Comparison of ENCODE assay signal across 8 cellular contexts in the genomic region with DNA sequence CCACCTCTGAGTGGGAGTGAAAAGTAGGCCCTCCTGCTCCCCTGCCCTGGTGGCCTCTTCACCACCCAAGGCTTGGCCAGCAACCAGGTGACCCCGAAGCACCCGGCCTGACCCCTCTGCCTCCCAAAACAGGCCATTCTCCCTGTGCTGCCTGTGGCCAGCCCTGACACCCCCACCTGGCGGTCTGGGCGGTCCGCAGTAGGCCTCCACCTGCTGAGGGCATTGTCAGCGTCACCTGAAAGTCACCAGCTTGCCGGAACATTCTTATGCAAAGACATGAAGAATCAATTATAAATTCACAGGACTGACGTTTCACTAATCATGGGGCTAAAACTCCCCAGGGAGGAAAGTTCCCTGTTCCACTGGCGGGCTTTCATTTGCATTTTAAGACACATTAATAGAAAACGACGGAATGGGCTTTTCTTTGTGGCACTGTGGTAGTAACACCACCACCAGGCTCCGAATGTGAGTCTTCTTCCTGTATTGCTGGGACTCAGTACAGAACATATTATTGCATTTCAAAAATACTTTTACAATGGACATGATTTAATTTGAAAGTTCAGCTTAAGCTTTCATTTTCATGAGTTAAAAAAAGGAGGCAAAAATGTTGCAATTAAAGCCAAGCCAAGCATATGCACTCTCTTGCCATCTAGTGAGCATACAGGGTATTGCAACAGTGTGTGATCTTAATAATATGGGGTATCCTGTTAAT. TPM values are rescaled to one million over a fixed set of nuclear protein-coding genes. Genes with fewer than 3 reads are reported as not detected.
A peak's percentile ranks its signal among the peaks of the same experiment; 100 is the strongest.
DNase-seq lines count a peak whose midpoint lies in the region; ATAC-seq and TF ChIP-seq lines count a peak whose summit lies in the region.

No MANE protein-coding gene starts in this region.

- no peak overlapping the region for H2AFZ ChIP-seq in parathyroid adenoma

- no peaks in the 10 kb centered on the region for H3K9me3 Mint-ChIP-seq in Caco-2 (ENCODE audit: unreplicated experiment)
- H3K9me3 Mint-ChIP-seq in activated B cell treated with CpG ODN at 0.5 μM for 24 hours = no peaks in the 10 kb centered on the region

- POLR2A ChIA-PET in Caco-2 (lab: Charles Lee) (no interaction called here), activated B cell treated with CpG ODN at 0.5 μM for 24 hours (lab: Charles Lee) (interaction anchor here (0.6 to 0.7 kb wide), 2 partner anchors 96 to 99 kb away, joined by 3 to 4 read pairs; a partner anchor contains a TSS)

- peaks cover 20% of the 10 kb centered on the region for H3K4me1 ChIP-seq in Caco-2
- H3K4me1 ChIP-seq in parathyroid adenoma = no peaks in the 10 kb centered on the region

- no TSS peak for BruUV-seq in Caco-2 (replicated peaks; lab: Mats Ljungman, UMichigan)

- H3K27me3 ChIP-seq in Caco-2 (replicated peaks; ENCODE audit: control insufficient read depth, insufficient read depth, low read length) (no peaks in the 10 kb centered on the region), parathyroid adenoma (ENCODE audit: control insufficient read depth, insufficient read depth, low read length) (no peaks in the 10 kb centered on the region)

- H3K27ac ChIP-seq in parathyroid adenoma = no peak overlapping the region

- CTCF ChIA-PET in Caco-2 (lab: Charles Lee) = interaction anchor here (1.4 kb wide), 1 partner anchor 38 kb away, joined by 7 read pairs; no protein-coding TSS in a partner anchor
- CTCF ChIA-PET in activated B cell treated with CpG ODN at 0.5 μM for 24 hours (lab: Charles Lee) = interaction anchor here (0.9 to 2.8 kb wide), 5 partner anchors 10 to 42 kb away, joined by 3 to 15 read pairs (median 3); no protein-coding TSS in a partner anchor

- H3K9me3 ChIP-seq in Caco-2 (no peaks in the 10 kb centered on the region), parathyroid adenoma (ENCODE audit: control insufficient read depth, low read length) (no peaks in the 10 kb centered on the region)

- intact Hi-C loops in Caco-2 (cut with micrococcal nuclease; ENCODE audit: unreplicated experiment) = loop anchor here (1.0 to 5.0 kb wide), 2 partner anchors 38 to 75 kb away; no protein-coding TSS in a partner anchor
- intact Hi-C loops in activated B cell treated with CpG ODN at 0.5 μM for 24 hours (cut with micrococcal nuclease) = loop anchor here (1.0 to 5.0 kb wide), 7 partner anchors 38 to 1340 kb away; a partner anchor contains a TSS

- H3K36me3 Mint-ChIP-seq in Caco-2 (ENCODE audit: insufficient read depth, unreplicated experiment) (peaks cover 10% of the 10 kb centered on the region), activated B cell treated with CpG ODN at 0.5 μM for 24 hours (ENCODE audit: low read depth) (peaks cover 55% of the 10 kb centered on the region)

- H3K4me3 Mint-ChIP-seq in Caco-2 (ENCODE audit: unreplicated experiment) (no peak overlapping the region), activated B cell treated with CpG ODN at 0.5 μM for 24 hours (peak overlapping the region; percentile 70)

- no peak overlapping the region for H3K9ac ChIP-seq in parathyroid adenoma

- H3K27me3 Mint-ChIP-seq in Caco-2 (ENCODE audit: insufficient read depth, unreplicated experiment) (no peaks in the 10 kb centered on the region), activated B cell treated with CpG ODN at 0.5 μM for 24 hours (no peaks in the 10 kb centered on the region)

- ATAC-seq in GM18858 (IDR thresholded peaks at IDR 0.05; ENCODE audit: unreplicated experiment) = peak; percentile 78
- peak; percentile 70 for ATAC-seq in HG02885 (IDR thresholded peaks at IDR 0.05; ENCODE audit: poor library complexity, unreplicated experiment)
- ATAC-seq in activated B cell treated with CpG ODN at 0.5 μM for 24 hours (ENCODE audit: low read depth) = peak; percentile 80

- H3K4me1 Mint-ChIP-seq in Caco-2 (ENCODE audit: low read depth, unreplicated experiment) (no peaks in the 10 kb centered on the region), activated B cell treated with CpG ODN at 0.5 μM for 24 hours (peaks cover 13% of the 10 kb centered on the region)

- H3K36me3 ChIP-seq in Caco-2 (ENCODE audit: control insufficient read depth, insufficient read depth, low read length) = peaks cover 1% of the 10 kb centered on the region; the same call in 1 of the 2 replicates
- H3K36me3 ChIP-seq in parathyroid adenoma (ENCODE audit: control insufficient read depth, insufficient read depth, low read length) = no peaks in the 10 kb centered on the region

- peak; percentile 74 to 84 for TF ChIP-seq CTCF in Caco-2 (IDR thresholded peaks at IDR 0.05; ENCODE audit: insufficient read depth in 1 of 2, low read depth in 1 of 2, low read length in 1 of 2, severe bottlenecking in 1 of 2, unreplicated experiment in 1 of 2)
- peak; percentile 93 for TF ChIP-seq CTCF in activated B cell treated with CpG ODN at 0.5 μM for 24 hours (IDR thresholded peaks at IDR 0.05)
- TF ChIP-seq CTCF in parathyroid adenoma (IDR thresholded peaks at IDR 0.05) = peak; percentile 94

- no peaks in the 10 kb centered on the region for H3K79me2 ChIP-seq in parathyroid adenoma

- H3K4me3 ChIP-seq in Caco-2 (ENCODE audit: low read depth, low read length) = no peak overlapping the region
- H3K4me3 ChIP-seq in parathyroid adenoma (ENCODE audit: low read depth, low read length) = no peak overlapping the region

- H3K27ac Mint-ChIP-seq in Caco-2 (ENCODE audit: unreplicated experiment) (no peak overlapping the region), activated B cell treated with CpG ODN at 0.5 μM for 24 hours (peak overlapping the region; percentile 90)

- DNase-seq in Caco-2 = peak in 1 of 2 experiments; percentile 57
- peak; percentile 7 for DNase-seq in NCI-H146 treated with DMSO at 0.1 percent for 48 hours (lab: John Stamatoyannopoulos, UW; ENCODE audit: unreplicated experiment)
- no peak for DNase-seq in activated B cell treated with CpG ODN at 0.5 μM for 24 hours
- DNase-seq in foreskin melanocyte = peak; percentile 41
- DNase-seq in activated gamma-delta T cell (lab: John Stamatoyannopoulos, UW) = no peak

- no peak overlapping the region for H3K4me2 ChIP-seq in parathyroid adenoma (ENCODE audit: low read length)

RNA-seq across cellular contexts. Expression of a gene that starts 57.4 kb away (rescaled TPM):
- total RNA-seq in Caco-2 (2022) (63.7 and 69.2 TPM in 2 replicates), activated B cell treated with CpG ODN at 0.5 μM for 24 hours (19.2 and 20.5 TPM in 2 replicates)

Comparison
In these comparisons a context has a peak if more than half of its experiments do, and no peak if none do; other contexts are left out.
1. DNase-seq: peak in NCI-H146 treated with DMSO at 0.1 percent for 48 hours (single experiment) and foreskin melanocyte (single experiment); none in activated B cell treated with CpG ODN at 0.5 μM for 24 hours (single experiment) and activated gamma-delta T cell (single experiment).
2. Peak in every context shown above with its lines, with median percentiles within 50 percentile points of each other: CTCF ChIP-seq and ATAC-seq.